8 cellular contexts compared by ENCODE assay signal in genomic region chr12:124466200-124467128, GRCh38.
A peak's percentile ranks its signal among the peaks of the same experiment; 100 is the strongest.
DNase-seq lines count a peak whose midpoint lies in the region; ATAC-seq and TF ChIP-seq lines count a peak whose summit lies in the region.

No MANE protein-coding gene starts in this region.

- ATAC-seq in GM21723 (IDR thresholded peaks at IDR 0.05; ENCODE audit: unreplicated experiment) = peak; percentile 97

- no peaks in the 10 kb centered on the region for H3K27me3 ChIP-seq in cardiac muscle cell

- H3K4me3 ChIP-seq in GM12864 (ENCODE audit: low read depth, low read length) (peak overlapping the region; percentile 46), cardiac muscle cell (no peak overlapping the region)

- H3K4me1 ChIP-seq in cardiac muscle cell (ENCODE audit: low read depth) = no peaks in the 10 kb centered on the region

- TF ChIP-seq CTCF in GM12864 (IDR thresholded peaks at IDR 0.05; ENCODE audit: low read depth, low read length, missing control alignments) = peak; percentile 51
- TF ChIP-seq CTCF in cardiac muscle cell (IDR thresholded peaks at IDR 0.05; ENCODE audit: low read depth, low read length) = peak; percentile 22

- peak; percentile 66 for DNase-seq in GM12864 (ENCODE audit: low read depth)
- DNase-seq in NAMALWA (ENCODE audit: low spot score) = peak; percentile 85
- DNase-seq in activated CD8-positive, alpha-beta memory T cell treated with anti-CD3 and anti-CD28 coated beads for 4 hours (ENCODE audit: low read depth in 2 of 2) = peak; percentile 78 to 81
- peak in 1 of 2 donors; percentile 91 for DNase-seq in cardiac muscle cell (ENCODE audit: low read depth in 1 of 2, low spot score in 1 of 2)
- DNase-seq in stimulated activated CD4-positive, alpha-beta T cell treated with anti-CD3 and anti-CD28 coated beads, TNF-alpha, amount 100 ng/mL, for 48 hours (ENCODE audit: low read depth in 3 of 3) = peak; percentile 59 to 83 (median 73)
- DNase-seq in NCI-H2196 treated with DMSO at 0.1 percent for 48 hours (lab: John Stamatoyannopoulos, UW; ENCODE audit: unreplicated experiment) = no peak
- no peak for DNase-seq in NCI-H1436 (lab: John Stamatoyannopoulos, UW)

- no peaks in the 10 kb centered on the region for H3K9me3 ChIP-seq in cardiac muscle cell (ENCODE audit: low read depth)

- peaks cover 13% of the 10 kb centered on the region for H3K36me3 ChIP-seq in cardiac muscle cell

- H3K27ac ChIP-seq in cardiac muscle cell = no peak overlapping the region

Comparison
In these comparisons a context has a peak if more than half of its experiments do, and no peak if none do; other contexts are left out.
1. DNase-seq: peak in GM12864 (single experiment), NAMALWA (single experiment), activated CD8-positive, alpha-beta memory T cell treated with anti-CD3 and anti-CD28 coated beads for 4 hours (2 of 2) and stimulated activated CD4-positive, alpha-beta T cell treated with anti-CD3 and anti-CD28 coated beads, TNF-alpha, amount 100 ng/mL, for 48 hours (3 of 3); none in NCI-H2196 treated with DMSO at 0.1 percent for 48 hours (single experiment) and NCI-H1436 (single experiment).